In genomic region chr7:148584154-148584827, GRCh38 we compare ENCODE assay signal across 12 cellular contexts. TPM values are rescaled to one million over a fixed set of nuclear protein-coding genes. Genes with fewer than 3 reads are reported as not detected.
DNase-seq lines count a peak whose midpoint lies in the region; ATAC-seq and TF ChIP-seq lines count a peak whose summit lies in the region.
"Had no signal": no experiment of that assay in that cellular context is flagged by ENCODE, and none has a peak within 500 bp of the region (broad histone marks: within the 10 kb centered on the region; RNA-seq: fewer than 3 reads in every experiment).

No MANE protein-coding gene starts in this region.

- intact Hi-C loops in CD4-positive, alpha-beta memory T cell (cut with micrococcal nuclease): no loop called here

- no peak for TF ChIP-seq EP300 in SK-N-SH (IDR thresholded peaks at IDR 0.05; ENCODE audit: borderline replicate concordance in 1 of 2, low read depth in 1 of 2, low read length in 1 of 2)

- H3K79me2 ChIP-seq in SK-N-SH (ENCODE audit: insufficient read depth): no peaks in the 10 kb centered on the region

- H3K27me3 ChIP-seq in SK-N-SH (ENCODE audit: insufficient read depth): peaks cover 17% of the 10 kb centered on the region; the same call in 1 of the 2 replicates
- H3K27me3 ChIP-seq in CD4-positive, alpha-beta memory T cell (ENCODE audit: insufficient read depth, low read length): no peaks in the 10 kb centered on the region
- no peaks in the 10 kb centered on the region for H3K27me3 ChIP-seq in CD8-positive, alpha-beta memory T cell (ENCODE audit: insufficient read depth, low read length, poor library complexity, severe bottlenecking)

- POLR2A ChIA-PET in SK-N-SH (lab: Yijun Ruan, JAX): interaction anchor here (1.1 kb wide), 1 partner anchor 114 kb away, joined by 3 read pairs; the partner anchor contains the start of gene CUL1
- POLR2A ChIA-PET in CD4-positive, alpha-beta memory T cell (lab: Charles Lee; ENCODE audit: partially characterized antibody): no interaction called here
- POLR2A ChIA-PET in CD8-positive, alpha-beta memory T cell (lab: Charles Lee): no interaction called here

- no peaks in the 10 kb centered on the region for H3K36me3 ChIP-seq in SK-N-SH (replicated peaks in 1 of 2; ENCODE audit: control insufficient read depth in 1 of 2, insufficient read depth in 2 of 2, low read length in 1 of 2)
- no peaks in the 10 kb centered on the region for H3K36me3 ChIP-seq in CD4-positive, alpha-beta memory T cell (ENCODE audit: insufficient read depth, low read length)
- no peaks in the 10 kb centered on the region for H3K36me3 ChIP-seq in CD8-positive, alpha-beta memory T cell (ENCODE audit: insufficient read depth, low read length)

- H4K20me1 ChIP-seq in SK-N-SH (ENCODE audit: insufficient read depth): no peaks in the 10 kb centered on the region

- DNase-seq in SK-N-SH (no peak), amygdala (lab: John Stamatoyannopoulos, UW) (no peak)
- peak; percentile 40 for DNase-seq in T-helper 2 cell treated with Interferon-gamma antibody and Interleukin-4, amounts not matched to agents 5 μg/mL and 100 μg/mL, for 36 hours (ENCODE audit: low spot score)
- no peak for DNase-seq in CD4-positive, alpha-beta memory T cell
- no peak for DNase-seq in CD8-positive, alpha-beta memory T cell
- DNase-seq: NCI-H1436 treated with DMSO at 0.1 percent for 48 hours, Right ventricle myocardium superior had no signal

- H3K9me2 ChIP-seq in SK-N-SH: no peaks in the 10 kb centered on the region

- H3K9me3 Mint-ChIP-seq in T-helper 2 cell treated with Interferon-gamma antibody and Interleukin-4, amounts not matched to agents 5 μg/mL and 100 μg/mL, for 36 hours: no peaks in the 10 kb centered on the region
- H3K9me3 Mint-ChIP-seq in CD4-positive, alpha-beta memory T cell: no peaks in the 10 kb centered on the region
- H3K9me3 Mint-ChIP-seq in CD8-positive, alpha-beta memory T cell: no peaks in the 10 kb centered on the region

- peak; percentile 52 for ATAC-seq in SK-N-SH treated with all-trans-retinoic acid at 6 μM for 48 hours
- peak; percentile 99 for ATAC-seq in GM21360 (IDR thresholded peaks at IDR 0.05; ENCODE audit: unreplicated experiment)
- ATAC-seq in HG03066 (IDR thresholded peaks at IDR 0.05; ENCODE audit: low read depth, unreplicated experiment): peak; percentile 92

- no peak overlapping the region for H3K4me3 ChIP-seq in SK-N-SH (ENCODE audit: low read depth in 2 of 2, low read length in 1 of 2)
- no peak overlapping the region for H3K4me3 ChIP-seq in CD4-positive, alpha-beta memory T cell (ENCODE audit: low read length in 2 of 2)
- H3K4me3 ChIP-seq in CD8-positive, alpha-beta memory T cell (ENCODE audit: low read length): no peak overlapping the region

- TF ChIP-seq RAD21 in SK-N-SH (IDR thresholded peaks at IDR 0.05; ENCODE audit: low read length): no peak

- H3K27ac Mint-ChIP-seq in T-helper 2 cell treated with Interferon-gamma antibody and Interleukin-4, amounts not matched to agents 5 μg/mL and 100 μg/mL, for 36 hours: no peak overlapping the region
- H3K27ac Mint-ChIP-seq in CD4-positive, alpha-beta memory T cell: peak overlapping the region in 1 of 7 donors; percentile 38
- H3K27ac Mint-ChIP-seq in CD8-positive, alpha-beta memory T cell: no peak overlapping the region

- no peak overlapping the region for H3K9ac ChIP-seq in SK-N-SH

- H3K27me3 Mint-ChIP-seq in T-helper 2 cell treated with Interferon-gamma antibody and Interleukin-4, amounts not matched to agents 5 μg/mL and 100 μg/mL, for 36 hours (ENCODE audit: low read depth): peaks cover 16% of the 10 kb centered on the region
- H3K27me3 Mint-ChIP-seq in CD4-positive, alpha-beta memory T cell: peaks cover 0 to 1% of the 10 kb centered on the region in 2 donors
- peaks cover 0 to 5% of the 10 kb centered on the region in 2 donors for H3K27me3 Mint-ChIP-seq in CD8-positive, alpha-beta memory T cell

- TF ChIP-seq CTCF in SK-N-SH (IDR thresholded peaks at IDR 0.05): no peak

- no peak overlapping the region for H2AFZ ChIP-seq in SK-N-SH (ENCODE audit: low read depth)

- CTCF ChIA-PET in SK-N-SH (lab: Yijun Ruan, JAX): interaction anchor here (0.7 to 3.3 kb wide), 10 partner anchors 9 to 393 kb away, joined by 3 to 40 read pairs (median 4); no protein-coding TSS in a partner anchor
- CTCF ChIA-PET in CD4-positive, alpha-beta memory T cell (lab: Charles Lee; ENCODE audit: partially characterized antibody): interaction anchor here (0.6 to 2.5 kb wide), 5 partner anchors 9 to 423 kb away, joined by 3 to 19 read pairs (median 7); no protein-coding TSS in a partner anchor
- CTCF ChIA-PET in CD8-positive, alpha-beta memory T cell (lab: Charles Lee): interaction anchor here (0.9 to 2.3 kb wide), 3 partner anchors 9 to 382 kb away, joined by 3 to 16 read pairs (median 3); no protein-coding TSS in a partner anchor

- 33% methylated on average over 5 of the region's 5 CpGs for WGBS in SK-N-SH (ENCODE audit: low lambda C conversion rate)

- H3K27ac ChIP-seq in SK-N-SH (ENCODE audit: low read depth in 2 of 2, low read length in 1 of 2): no peak overlapping the region
- H3K27ac ChIP-seq in CD4-positive, alpha-beta memory T cell (ENCODE audit: low read depth, low read length): no peak overlapping the region
- H3K27ac ChIP-seq in CD8-positive, alpha-beta memory T cell (ENCODE audit: low read depth, low read length): no peak overlapping the region

- H3K36me3 Mint-ChIP-seq in T-helper 2 cell treated with Interferon-gamma antibody and Interleukin-4, amounts not matched to agents 5 μg/mL and 100 μg/mL, for 36 hours (ENCODE audit: low read depth): no peaks in the 10 kb centered on the region
- no peaks in the 10 kb centered on the region for H3K36me3 Mint-ChIP-seq in CD4-positive, alpha-beta memory T cell
- no peaks in the 10 kb centered on the region for H3K36me3 Mint-ChIP-seq in CD8-positive, alpha-beta memory T cell

- H3K4me3 Mint-ChIP-seq in T-helper 2 cell treated with Interferon-gamma antibody and Interleukin-4, amounts not matched to agents 5 μg/mL and 100 μg/mL, for 36 hours: peak overlapping the region; percentile 48
- no peak overlapping the region for H3K4me3 Mint-ChIP-seq in CD4-positive, alpha-beta memory T cell
- H3K4me3 Mint-ChIP-seq in CD8-positive, alpha-beta memory T cell: no peak overlapping the region

- no peaks in the 10 kb centered on the region for H3F3A ChIP-seq in SK-N-SH (replicated peaks; ENCODE audit: insufficient read depth)

- H3K4me1 Mint-ChIP-seq in T-helper 2 cell treated with Interferon-gamma antibody and Interleukin-4, amounts not matched to agents 5 μg/mL and 100 μg/mL, for 36 hours (ENCODE audit: low read depth): peaks cover 19% of the 10 kb centered on the region
- peaks cover 2 to 8% (median 4%) of the 10 kb centered on the region in 4 donors for H3K4me1 Mint-ChIP-seq in CD4-positive, alpha-beta memory T cell
- H3K4me1 Mint-ChIP-seq in CD8-positive, alpha-beta memory T cell: peaks cover 5 to 8% (median 5%) of the 10 kb centered on the region in 3 donors

- no peak overlapping the region for H3K4me2 ChIP-seq in SK-N-SH

- H3K9me3 ChIP-seq in SK-N-SH: no peaks in the 10 kb centered on the region
- H3K9me3 ChIP-seq in CD4-positive, alpha-beta memory T cell (ENCODE audit: control insufficient read depth in 1 of 2, low read length in 2 of 2): no peaks in the 10 kb centered on the region
- H3K9me3 ChIP-seq in CD8-positive, alpha-beta memory T cell (ENCODE audit: low read length): no peaks in the 10 kb centered on the region

- no peaks in the 10 kb centered on the region for H3K4me1 ChIP-seq in SK-N-SH (ENCODE audit: control insufficient read depth in 1 of 2, insufficient read depth in 2 of 2, low read depth in 1 of 2, low read length in 1 of 2)
- H3K4me1 ChIP-seq in CD4-positive, alpha-beta memory T cell (ENCODE audit: insufficient read depth, low read length): no peaks in the 10 kb centered on the region
- no peaks in the 10 kb centered on the region for H3K4me1 ChIP-seq in CD8-positive, alpha-beta memory T cell (ENCODE audit: insufficient read depth, low read length)

TF ChIP-seq in SK-N-SH treated with all-trans-retinoic acid at 6 μM for 48 hours, 23 proteins besides CTCF, POLR2A, EP300 and RAD21 (continues in another document):
- no peak for TF ChIP-seq PATZ1 (CRISPR knock-in tag; IDR thresholded peaks at IDR 0.05; ENCODE audit: borderline replicate concordance)

TF ChIP-seq in SK-N-SH, 30 proteins besides CTCF, POLR2A, EP300 and RAD21 (continues in another document):
- TF ChIP-seq MEF2A (IDR thresholded peaks at IDR 0.05; ENCODE audit: borderline replicate concordance, low read depth) (no peak), NFIC (IDR thresholded peaks at IDR 0.05; ENCODE audit: borderline replicate concordance) (no peak), FOSL2 (IDR thresholded peaks at IDR 0.05; ENCODE audit: borderline replicate concordance, low read depth) (no peak), RCOR1 (IDR thresholded peaks at IDR 0.05; ENCODE audit: low read length) (no peak)
- TF ChIP-seq, protein P1, sequence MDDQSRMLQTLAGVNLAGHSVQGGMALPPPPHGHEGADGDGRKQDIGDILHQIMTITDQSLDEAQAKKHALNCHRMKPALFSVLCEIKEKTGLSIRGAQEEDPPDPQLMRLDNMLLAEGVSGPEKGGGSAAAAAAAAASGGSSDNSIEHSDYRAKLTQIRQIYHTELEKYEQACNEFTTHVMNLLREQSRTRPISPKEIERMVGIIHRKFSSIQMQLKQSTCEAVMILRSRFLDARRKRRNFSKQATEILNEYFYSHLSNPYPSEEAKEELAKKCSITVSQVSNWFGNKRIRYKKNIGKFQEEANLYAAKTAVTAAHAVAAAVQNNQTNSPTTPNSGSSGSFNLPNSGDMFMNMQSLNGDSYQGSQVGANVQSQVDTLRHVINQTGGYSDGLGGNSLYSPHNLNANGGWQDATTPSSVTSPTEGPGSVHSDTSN (IDR thresholded peaks at IDR 0.05): no peak
- TF ChIP-seq, protein P2, sequence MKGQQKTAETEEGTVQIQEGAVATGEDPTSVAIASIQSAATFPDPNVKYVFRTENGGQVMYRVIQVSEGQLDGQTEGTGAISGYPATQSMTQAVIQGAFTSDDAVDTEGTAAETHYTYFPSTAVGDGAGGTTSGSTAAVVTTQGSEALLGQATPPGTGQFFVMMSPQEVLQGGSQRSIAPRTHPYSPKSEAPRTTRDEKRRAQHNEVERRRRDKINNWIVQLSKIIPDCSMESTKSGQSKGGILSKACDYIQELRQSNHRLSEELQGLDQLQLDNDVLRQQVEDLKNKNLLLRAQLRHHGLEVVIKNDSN (IDR thresholded peaks at IDR 0.05; ENCODE audit: borderline replicate concordance, low read depth): no peak

RNA-seq across cellular contexts. Expression of gene C7orf33, which starts 6.3 kb away (rescaled TPM):
- not detected in 2 replicates for polyA plus RNA-seq in SK-N-SH (2012; rRNA removed)
- polyA plus RNA-seq in SK-N-SH (2012; cell fraction: cytosol; rRNA removed): not detected in 2 replicates
- polyA plus RNA-seq in SK-N-SH (2012; cell fraction: nucleus; rRNA removed): not detected in 2 replicates
- total RNA-seq in CD4-positive, alpha-beta memory T cell: not detected
- polyA plus RNA-seq in CD4-positive, alpha-beta memory T cell: not detected
- total RNA-seq in CD8-positive, alpha-beta memory T cell: not detected
- polyA plus RNA-seq in CD8-positive, alpha-beta memory T cell: not detected
- total RNA-seq: G401, lower leg skin, Right ventricle myocardium superior had no signal
